Comparison of ENCODE assay signal across 11 cellular contexts in the genomic region with DNA sequence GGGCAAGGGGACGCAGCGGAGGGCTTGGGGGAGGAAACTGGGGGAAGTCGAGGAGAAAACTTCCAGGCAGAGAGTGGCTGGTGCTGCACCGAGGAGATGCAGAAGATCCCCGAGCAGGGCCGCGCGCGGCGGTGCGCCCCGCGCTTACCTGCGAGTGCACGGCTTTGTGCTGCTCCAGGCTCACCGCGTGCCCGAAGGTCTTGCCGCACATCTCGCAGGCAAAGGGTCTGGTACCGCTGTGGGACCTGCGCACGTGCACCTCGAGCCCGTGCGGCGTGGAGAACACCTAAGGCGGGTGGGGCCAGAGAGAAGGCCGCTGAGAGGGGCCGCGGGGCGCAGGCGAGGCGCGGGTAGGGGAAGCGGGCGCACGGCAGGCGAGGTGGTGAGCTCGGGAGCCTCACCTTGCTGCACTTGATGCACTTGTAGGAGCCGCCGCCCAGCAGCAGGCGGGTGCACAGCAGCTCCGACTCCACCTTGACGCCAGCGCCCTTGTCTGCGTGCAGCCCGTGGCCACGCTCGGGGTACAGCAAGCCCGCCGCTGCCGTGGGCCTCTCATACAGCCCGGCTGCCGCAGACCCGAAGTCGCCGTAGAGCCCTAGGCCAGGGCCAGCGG. TPM values are rescaled to one million over a fixed set of nuclear protein-coding genes. Genes with fewer than 3 reads are reported as not detected.
A peak's percentile ranks its signal among the peaks of the same experiment; 100 is the strongest.
DNase-seq lines count a peak whose midpoint lies in the region; ATAC-seq and TF ChIP-seq lines count a peak whose summit lies in the region.
"Had no signal": no experiment of that assay in that cellular context is flagged by ENCODE, and none has a peak within 500 bp of the region (broad histone marks: within the 10 kb centered on the region; RNA-seq: fewer than 3 reads in every experiment).

No MANE protein-coding gene starts in this region.

- no peaks in the 10 kb centered on the region for H3K9me3 Mint-ChIP-seq in activated CD4-positive, alpha-beta T cell treated with anti-CD3 and anti-CD28 coated beads for 36 hours (ENCODE audit: low read depth)
- H3K9me3 Mint-ChIP-seq in activated CD8-positive, alpha-beta T cell treated with anti-CD3 and anti-CD28 coated beads, Interleukin-2, amount 10 ng/mL, durations not matched to agents 7 days and 5 days (ENCODE audit: insufficient read depth) = no peaks in the 10 kb centered on the region
- H3K9me3 Mint-ChIP-seq in progenitor cell of endocrine pancreas (ENCODE audit: low read depth) = no peaks in the 10 kb centered on the region

- H3K4me3 ChIP-seq in iPS-15b (ENCODE audit: low read depth, low read length) = peak overlapping the region; percentile 65
- H3K4me3 ChIP-seq: skin epidermis had no signal

- no peaks in the 10 kb centered on the region for H3K27me3 Mint-ChIP-seq in activated CD4-positive, alpha-beta T cell treated with anti-CD3 and anti-CD28 coated beads for 36 hours
- H3K27me3 Mint-ChIP-seq in activated CD8-positive, alpha-beta T cell treated with anti-CD3 and anti-CD28 coated beads, Interleukin-2, amount 10 ng/mL, durations not matched to agents 7 days and 5 days (ENCODE audit: low read depth) = no peaks in the 10 kb centered on the region
- peaks cover 96% of the 10 kb centered on the region for H3K27me3 Mint-ChIP-seq in progenitor cell of endocrine pancreas

- no peaks in the 10 kb centered on the region for H3K36me3 ChIP-seq in iPS-15b (ENCODE audit: control insufficient read depth, insufficient read depth, low read length)

- DNase-seq in activated CD4-positive, alpha-beta T cell treated with anti-CD3 and anti-CD28 coated beads for 36 hours = no peak
- DNase-seq in activated CD4-positive, alpha-beta T cell treated with anti-CD3 and anti-CD28 coated beads, Interleukin-2, amount 50 U/mL, for 48 hours = no peak
- peak; percentile 18 for DNase-seq in activated CD8-positive, alpha-beta T cell treated with anti-CD3 and anti-CD28 coated beads, Interleukin-2, amount 10 ng/mL, durations not matched to agents 7 days and 5 days
- DNase-seq in progenitor cell of endocrine pancreas (ENCODE audit: low spot score, unreplicated experiment) = peak; percentile 25
- no peak for DNase-seq in NCI-H1436 (lab: John Stamatoyannopoulos, UW)
- no peak for DNase-seq in SKM-1 (lab: John Stamatoyannopoulos, UW; ENCODE audit: unreplicated experiment)
- DNase-seq: NCI-H1105 had no signal

- H3K9ac ChIP-seq in iPS-15b (ENCODE audit: low read depth, low read length) = no peak overlapping the region

- POLR2A ChIA-PET in activated CD4-positive, alpha-beta T cell treated with anti-CD3 and anti-CD28 coated beads for 36 hours (lab: Charles Lee) = interaction anchor here (3.4 kb wide), 1 partner anchor 58 kb away, joined by 12 read pairs; no protein-coding TSS in a partner anchor
- POLR2A ChIA-PET in activated CD8-positive, alpha-beta T cell treated with anti-CD3 and anti-CD28 coated beads, Interleukin-2, amount 10 ng/mL, durations not matched to agents 7 days and 5 days (lab: Charles Lee) = interaction anchor here (1.5 to 9.9 kb wide), 2 partner anchors 59 to 164 kb away, joined by 3 to 230 read pairs; no protein-coding TSS in a partner anchor

- TF ChIP-seq CTCF in progenitor cell of endocrine pancreas (IDR thresholded peaks at IDR 0.05; ENCODE audit: unreplicated experiment) = no peak

- H3K4me3 Mint-ChIP-seq in activated CD4-positive, alpha-beta T cell treated with anti-CD3 and anti-CD28 coated beads for 36 hours = peak overlapping the region; percentile 58
- H3K4me3 Mint-ChIP-seq in activated CD8-positive, alpha-beta T cell treated with anti-CD3 and anti-CD28 coated beads, Interleukin-2, amount 10 ng/mL, durations not matched to agents 7 days and 5 days = peak overlapping the region; percentile 48
- peak overlapping the region; percentile 55 for H3K4me3 Mint-ChIP-seq in progenitor cell of endocrine pancreas (ENCODE audit: low read depth)

- H3K9me3 ChIP-seq in iPS-15b (ENCODE audit: control insufficient read depth, insufficient read depth, low read length) = no peaks in the 10 kb centered on the region

- CTCF ChIA-PET in activated CD4-positive, alpha-beta T cell treated with anti-CD3 and anti-CD28 coated beads for 36 hours (lab: Charles Lee) = interaction anchor here (1.1 kb wide), 1 partner anchor 63 kb away, joined by 3 read pairs; no protein-coding TSS in a partner anchor
- CTCF ChIA-PET in activated CD8-positive, alpha-beta T cell treated with anti-CD3 and anti-CD28 coated beads, Interleukin-2, amount 10 ng/mL, durations not matched to agents 7 days and 5 days (lab: Charles Lee) = interaction anchor here (1.2 to 2.2 kb wide), 2 partner anchors 164 to 170 kb away, joined by 3 to 8 read pairs; no protein-coding TSS in a partner anchor

- H3K27ac Mint-ChIP-seq in activated CD4-positive, alpha-beta T cell treated with anti-CD3 and anti-CD28 coated beads for 36 hours = peak overlapping the region; percentile 42
- peak overlapping the region; percentile 33 for H3K27ac Mint-ChIP-seq in activated CD8-positive, alpha-beta T cell treated with anti-CD3 and anti-CD28 coated beads, Interleukin-2, amount 10 ng/mL, durations not matched to agents 7 days and 5 days
- peak overlapping the region; percentile 52 for H3K27ac Mint-ChIP-seq in progenitor cell of endocrine pancreas

- peaks cover 100% of the 10 kb centered on the region for H3K27me3 ChIP-seq in iPS-15b (ENCODE audit: control insufficient read depth, insufficient read depth, low read length)

- intact Hi-C loops in activated CD4-positive, alpha-beta T cell treated with anti-CD3 and anti-CD28 coated beads for 36 hours (cut with DNase I, micrococcal nuclease) = loop anchor here (5.0 to 10.0 kb wide), 6 partner anchors 168 to 926 kb away; partner anchors contain the start of genes RPL5 (in 2 of the 2), DR1 (in 1 of the 2) and MTF2 (in 1 of the 2)

- H3K4me1 ChIP-seq in iPS-15b (ENCODE audit: control insufficient read depth, insufficient read depth, low read length) = peaks cover 5% of the 10 kb centered on the region

- peaks cover 64% of the 10 kb centered on the region for H3K4me1 Mint-ChIP-seq in activated CD4-positive, alpha-beta T cell treated with anti-CD3 and anti-CD28 coated beads for 36 hours
- H3K4me1 Mint-ChIP-seq in activated CD8-positive, alpha-beta T cell treated with anti-CD3 and anti-CD28 coated beads, Interleukin-2, amount 10 ng/mL, durations not matched to agents 7 days and 5 days (ENCODE audit: low read depth) = peaks cover 70% of the 10 kb centered on the region
- peaks cover 23% of the 10 kb centered on the region for H3K4me1 Mint-ChIP-seq in progenitor cell of endocrine pancreas (ENCODE audit: low read depth)

- no peak for ATAC-seq in activated CD4-positive, alpha-beta T cell treated with anti-CD3 and anti-CD28 coated beads for 36 hours
- ATAC-seq in activated CD8-positive, alpha-beta T cell treated with anti-CD3 and anti-CD28 coated beads, Interleukin-2, amount 10 ng/mL, durations not matched to agents 7 days and 5 days = no peak
- ATAC-seq in GM21619 (IDR thresholded peaks at IDR 0.05; ENCODE audit: unreplicated experiment) = no peak

- H3K36me3 Mint-ChIP-seq in activated CD4-positive, alpha-beta T cell treated with anti-CD3 and anti-CD28 coated beads for 36 hours (ENCODE audit: low read depth) = peaks cover 88% of the 10 kb centered on the region
- H3K36me3 Mint-ChIP-seq in activated CD8-positive, alpha-beta T cell treated with anti-CD3 and anti-CD28 coated beads, Interleukin-2, amount 10 ng/mL, durations not matched to agents 7 days and 5 days (ENCODE audit: low read depth) = peaks cover 85% of the 10 kb centered on the region
- no peaks in the 10 kb centered on the region for H3K36me3 Mint-ChIP-seq in progenitor cell of endocrine pancreas (ENCODE audit: insufficient read depth)

RNA-seq across cellular contexts. Expression of gene GFI1, which starts 6.4 kb away (rescaled TPM):
- 10 to 100 TPM; 47.7 to 53.7 TPM for total RNA-seq in activated CD4-positive, alpha-beta T cell treated with anti-CD3 and anti-CD28 coated beads for 36 hours
- 10 to 100 TPM; 47.6 to 48.3 TPM for total RNA-seq in activated CD8-positive, alpha-beta T cell treated with anti-CD3 and anti-CD28 coated beads, Interleukin-2, amount 10 ng/mL, durations not matched to agents 7 days and 5 days
- 0.17 and 0.31 TPM in 2 replicates for total RNA-seq in progenitor cell of endocrine pancreas
- total RNA-seq: lung microvascular endothelial cell had no signal

Comparison
In these comparisons a context has a peak if more than half of its experiments do, and no peak if none do; other contexts are left out.
1. DNase-seq: peak in activated CD8-positive, alpha-beta T cell treated with anti-CD3 and anti-CD28 coated beads, Interleukin-2, amount 10 ng/mL, durations not matched to agents 7 days and 5 days (single experiment) and progenitor cell of endocrine pancreas (single experiment); none in activated CD4-positive, alpha-beta T cell treated with anti-CD3 and anti-CD28 coated beads for 36 hours (single experiment), activated CD4-positive, alpha-beta T cell treated with anti-CD3 and anti-CD28 coated beads, Interleukin-2, amount 50 U/mL, for 48 hours (0 of 2), NCI-H1436 (single experiment) and SKM-1 (single experiment).
2. RNA of gene GFI1, which starts 6.4 kb away (total RNA-seq): 47.7 to 53.7 TPM in activated CD4-positive, alpha-beta T cell treated with anti-CD3 and anti-CD28 coated beads for 36 hours and 47.6 to 48.3 TPM in activated CD8-positive, alpha-beta T cell treated with anti-CD3 and anti-CD28 coated beads, Interleukin-2, amount 10 ng/mL, durations not matched to agents 7 days and 5 days; 0.17 to 0.31 TPM in progenitor cell of endocrine pancreas; every median in the first group is over 10 times any median in the second.
3. Peak in every context shown above with its lines, with median percentiles within 50 percentile points of each other: H3K27ac Mint-ChIP-seq and H3K4me3 Mint-ChIP-seq.